In genomic region chr12:16603916-16604575, GRCh38 we compare ENCODE assay signal across 11 cellular contexts. TPM values are rescaled to one million over a fixed set of nuclear protein-coding genes. Genes with fewer than 3 reads are reported as not detected.
DNase-seq lines count a peak whose midpoint lies in the region; ATAC-seq and TF ChIP-seq lines count a peak whose summit lies in the region.
"Had no signal": no experiment of that assay in that cellular context is flagged by ENCODE, and none has a peak within 500 bp of the region (broad histone marks: within the 10 kb centered on the region; RNA-seq: fewer than 3 reads in every experiment).

No MANE protein-coding gene starts in this region.

- peaks cover 11% of the 10 kb centered on the region for H3K36me3 Mint-ChIP-seq in natural killer cell treated with Interleukin-12 subunit alpha and Interleukin-12 subunit beta and Interleukin-15 and Interleukin-18, amount 100 ng/mL, for 72 hours
- H3K36me3 Mint-ChIP-seq: CD4-positive, CD25-positive, alpha-beta regulatory T cell had no signal

- no peaks in the 10 kb centered on the region for H3K4me1 ChIP-seq in ovary (ENCODE audit: insufficient read depth)

- H3K9me3 Mint-ChIP-seq in natural killer cell treated with Interleukin-12 subunit alpha and Interleukin-12 subunit beta and Interleukin-15 and Interleukin-18, amount 100 ng/mL, for 72 hours = peaks cover 8% of the 10 kb centered on the region

- 84 to 88% (median 85%) methylated on average over 3 of the region's 3 CpGs for WGBS in ovary, 3 donors

- TF ChIP-seq CTCF in ovary (IDR thresholded peaks at IDR 0.05) = no peak

- H3K27me3 Mint-ChIP-seq in natural killer cell treated with Interleukin-12 subunit alpha and Interleukin-12 subunit beta and Interleukin-15 and Interleukin-18, amount 100 ng/mL, for 72 hours = peaks cover 14 to 28% of the 10 kb centered on the region in 2 donors

- H3K4me1 Mint-ChIP-seq in natural killer cell treated with Interleukin-12 subunit alpha and Interleukin-12 subunit beta and Interleukin-15 and Interleukin-18, amount 100 ng/mL, for 72 hours (ENCODE audit: low read depth in 2 of 2) = no peaks in the 10 kb centered on the region
- H3K4me1 Mint-ChIP-seq: CD4-positive, CD25-positive, alpha-beta regulatory T cell had no signal

- H3K4me3 Mint-ChIP-seq in natural killer cell treated with Interleukin-12 subunit alpha and Interleukin-12 subunit beta and Interleukin-15 and Interleukin-18, amount 100 ng/mL, for 72 hours = no peak overlapping the region
- H3K4me3 Mint-ChIP-seq: CD4-positive, CD25-positive, alpha-beta regulatory T cell had no signal

- H3K36me3 ChIP-seq in ovary = no peaks in the 10 kb centered on the region
- H3K36me3 ChIP-seq: stomach had no signal

- H3K27ac Mint-ChIP-seq in natural killer cell treated with Interleukin-12 subunit alpha and Interleukin-12 subunit beta and Interleukin-15 and Interleukin-18, amount 100 ng/mL, for 72 hours = no peak overlapping the region
- H3K27ac Mint-ChIP-seq: CD4-positive, CD25-positive, alpha-beta regulatory T cell had no signal

- ATAC-seq in HG03108 (IDR thresholded peaks at IDR 0.05; ENCODE audit: unreplicated experiment) (no peak), GM21390 (IDR thresholded peaks at IDR 0.05; ENCODE audit: unreplicated experiment) (no peak), HG02678 (IDR thresholded peaks at IDR 0.05; ENCODE audit: unreplicated experiment) (no peak)
- no peak for ATAC-seq in natural killer cell treated with Interleukin-12 subunit alpha and Interleukin-12 subunit beta and Interleukin-15 and Interleukin-18, amount 100 ng/mL, for 72 hours

- TF ChIP-seq POLR2A in ovary (IDR thresholded peaks at IDR 0.05) = no peak

- intact Hi-C loops in ovary (cut with DNase I) = no loop called here

- no peaks in the 10 kb centered on the region for H3K27me3 ChIP-seq in ovary

- peak overlapping the region; percentile 40 for H3K4me3 ChIP-seq in ovary

- no peak overlapping the region for H3K27ac ChIP-seq in ovary

- TF ChIP-seq EP300 in ovary (IDR thresholded peaks at IDR 0.05) = no peak

- peak; percentile 84 for DNase-seq in DMS79 (lab: John Stamatoyannopoulos, UW)
- DNase-seq in NCI-H2081 treated with DMSO at 0.1 percent for 48 hours (lab: John Stamatoyannopoulos, UW) = peak; percentile 75
- peak; percentile 74 for DNase-seq in ecto neural progenitor cell (ENCODE audit: low spot score)
- no peak for DNase-seq in ovary
- no peak for DNase-seq in natural killer cell treated with Interleukin-12 subunit alpha and Interleukin-12 subunit beta and Interleukin-15 and Interleukin-18, amount 100 ng/mL, for 72 hours (ENCODE audit: low spot score)
- DNase-seq: activated T-cell treated with anti-CD3 and anti-CD28 coated beads, Interleukin-2, amount 50 U/mL, for 48 hours; CD4-positive, CD25-positive, alpha-beta regulatory T cell; stomach had no signal

- H3K9me3 ChIP-seq in ovary = no peaks in the 10 kb centered on the region
- H3K9me3 ChIP-seq: stomach had no signal

RNA-seq across cellular contexts. Expression of gene LMO3, which starts 1.9 kb away (rescaled TPM):
- total RNA-seq in ovary = 1 to 10 TPM; 1.3 to 7.9 (median 5.0) TPM
- 10 to 100 TPM in 1 of 2 donors, under 1 TPM in 1; 0.97 to 11.7 TPM for polyA plus RNA-seq in ovary
- total RNA-seq in natural killer cell treated with Interleukin-12 subunit alpha and Interleukin-12 subunit beta and Interleukin-15 and Interleukin-18, amount 100 ng/mL, for 72 hours = not detected
- total RNA-seq: CD4-positive, CD25-positive, alpha-beta regulatory T cell had no signal
- polyA plus RNA-seq: CD4-positive, CD25-positive, alpha-beta regulatory T cell had no signal

Comparison
In these comparisons a context has a peak if more than half of its experiments do, and no peak if none do; other contexts are left out.
1. DNase-seq: peak in DMS79 (single experiment), NCI-H2081 treated with DMSO at 0.1 percent for 48 hours (single experiment) and ecto neural progenitor cell (single experiment); none in ovary (0 of 5) and natural killer cell treated with Interleukin-12 subunit alpha and Interleukin-12 subunit beta and Interleukin-15 and Interleukin-18, amount 100 ng/mL, for 72 hours (single experiment).